Comparison of ENCODE assay signal across 1 cellular context in the genomic region with DNA sequence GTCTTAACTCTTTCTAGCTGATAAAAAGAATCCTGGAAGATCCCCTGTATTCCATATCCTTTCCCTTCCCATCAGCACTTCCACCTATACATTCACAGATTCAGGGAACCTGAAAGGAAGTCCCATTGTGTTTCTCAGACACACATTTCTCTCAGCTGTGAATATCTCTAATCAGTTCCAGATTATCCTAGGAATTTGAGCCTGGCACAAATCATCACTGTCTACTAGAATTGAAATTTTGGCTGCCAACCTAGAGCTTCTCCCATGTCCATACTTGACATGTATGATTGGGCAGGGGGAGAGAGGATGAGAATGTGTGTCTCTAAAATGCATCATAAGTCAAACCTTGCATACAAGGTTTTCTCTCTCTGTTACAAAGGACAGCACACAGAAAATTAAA.
TF ChIP-seq lines count a peak whose summit lies in the region.

No MANE protein-coding gene starts in this region.

TF ChIP-seq in WTC11, 78 proteins besides CTCF, POLR2A, EP300 and RAD21 (continued from another document):
- TF ChIP-seq, protein P1, sequence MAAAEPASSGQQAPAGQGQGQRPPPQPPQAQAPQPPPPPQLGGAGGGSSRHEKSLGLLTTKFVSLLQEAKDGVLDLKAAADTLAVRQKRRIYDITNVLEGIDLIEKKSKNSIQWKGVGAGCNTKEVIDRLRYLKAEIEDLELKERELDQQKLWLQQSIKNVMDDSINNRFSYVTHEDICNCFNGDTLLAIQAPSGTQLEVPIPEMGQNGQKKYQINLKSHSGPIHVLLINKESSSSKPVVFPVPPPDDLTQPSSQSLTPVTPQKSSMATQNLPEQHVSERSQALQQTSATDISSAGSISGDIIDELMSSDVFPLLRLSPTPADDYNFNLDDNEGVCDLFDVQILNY (CRISPR knock-in tag; IDR thresholded peaks at IDR 0.05) = no peak
- TF ChIP-seq, protein P2, sequence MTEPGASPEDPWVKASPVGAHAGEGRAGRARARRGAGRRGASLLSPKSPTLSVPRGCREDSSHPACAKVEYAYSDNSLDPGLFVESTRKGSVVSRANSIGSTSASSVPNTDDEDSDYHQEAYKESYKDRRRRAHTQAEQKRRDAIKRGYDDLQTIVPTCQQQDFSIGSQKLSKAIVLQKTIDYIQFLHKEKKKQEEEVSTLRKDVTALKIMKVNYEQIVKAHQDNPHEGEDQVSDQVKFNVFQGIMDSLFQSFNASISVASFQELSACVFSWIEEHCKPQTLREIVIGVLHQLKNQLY (CRISPR knock-in tag; IDR thresholded peaks at IDR 0.05) = no peak
